8 cellular contexts compared by ENCODE assay signal in genomic region chr2:9843229-9844035, GRCh38. TPM values are rescaled to one million over a fixed set of nuclear protein-coding genes. Genes with fewer than 3 reads are reported as not detected.
DNase-seq lines count a peak whose midpoint lies in the region; ATAC-seq and TF ChIP-seq lines count a peak whose summit lies in the region.

Gene TAF1B, plus strand, starts transcription at chr2:9843474. Its CDS starts 68 bp downstream, at chr2:9843542.

- peak within 1 kb of the TSS; percentile 86 to 94 (median 90) for H3K27ac Mint-ChIP-seq in CD14-positive monocyte

- peak; percentile 31 to 56 for TF ChIP-seq RAD21 in liver (IDR thresholded peaks at IDR 0.05)

- intact Hi-C loops in CD14-positive monocyte (cut with micrococcal nuclease) = no loop called here

- no peaks in the 10 kb centered on the region for H3K27me3 ChIP-seq in liver (ENCODE audit: control insufficient read depth in 4 of 4, insufficient read depth in 4 of 4, low read length in 3 of 4)

- H3K36me3 Mint-ChIP-seq in CD14-positive monocyte = peaks cover 23 to 25% of the 10 kb centered on the region in 2 donors

- no peaks in the 10 kb centered on the region for H3K9me3 ChIP-seq in liver (ENCODE audit: control insufficient read depth in 4 of 4, low read length in 3 of 4)

- peaks cover 0 to 3% (median 3%) of the 10 kb centered on the region in 3 donors for H3K27me3 Mint-ChIP-seq in CD14-positive monocyte (ENCODE audit: low read depth in 3 of 3)

- under 1% methylated on average over 70 of the region's 70 CpGs for WGBS in liver

- peak within 1 kb of the TSS; percentile 66 to 76 for H3K9ac ChIP-seq in liver (ENCODE audit: low read depth in 1 of 2, low read length in 2 of 2)

- peak within 1 kb of the TSS; percentile 93 to 98 (median 93) for H3K4me3 ChIP-seq in liver (ENCODE audit: low read depth in 1 of 3, low read length in 3 of 3)

- TF ChIP-seq CTCF in CD14-positive monocyte (IDR thresholded peaks at IDR 0.05) = peak; percentile 35
- no peak for TF ChIP-seq CTCF in liver (IDR thresholded peaks at IDR 0.05; ENCODE audit: low read depth, low read length, missing input control)

- H3K9me3 Mint-ChIP-seq in CD14-positive monocyte = peaks cover 0 to 2% (median 0%) of the 10 kb centered on the region in 7 donors

- H3K36me3 ChIP-seq in liver (ENCODE audit: control insufficient read depth in 4 of 4, insufficient read depth in 3 of 4, low read depth in 1 of 4, low read length in 3 of 4) = peaks cover 0 to 9% (median 6%) of the 10 kb centered on the region in 4 donors

- DNase-seq in CD14-positive monocyte (ENCODE audit: low spot score) (peak; percentile 74), NCI-H748 (lab: John Stamatoyannopoulos, UW; ENCODE audit: unreplicated experiment) (peak; percentile 97), dermis blood vessel endothelial cell (peak; percentile 92)
- peak; percentile 68 for DNase-seq in activated CD4-positive, alpha-beta T cell treated with anti-CD3 and anti-CD28 coated beads, Interleukin-2, amount 50 U/mL, for 1 hour
- peak; percentile 86 for DNase-seq in stimulated activated CD4-positive, alpha-beta T cell treated with anti-CD3 and anti-CD28 coated beads, Interleukin-4, amount 100 ng/mL, for 24 hours

- H3K4me1 ChIP-seq in liver (ENCODE audit: control insufficient read depth in 4 of 4, insufficient read depth in 4 of 4, low read length in 3 of 4) = peaks cover 0 to 13% (median 4%) of the 10 kb centered on the region in 4 donors

- peak within 1 kb of the TSS; percentile 77 to 79 for H3K27ac ChIP-seq in liver (ENCODE audit: low read depth in 1 of 2, low read length in 2 of 2)

- peaks cover 42% of the 10 kb centered on the region for H3K4me1 Mint-ChIP-seq in CD14-positive monocyte

- ATAC-seq in GM19372 (IDR thresholded peaks at IDR 0.05; ENCODE audit: low read depth, unreplicated experiment) (peak; percentile 89), HG03558 (IDR thresholded peaks at IDR 0.05; ENCODE audit: extremely low read depth, unreplicated experiment) (peak; percentile 57)

- H3K4me3 Mint-ChIP-seq in CD14-positive monocyte = peak within 1 kb of the TSS; percentile 95 to 96

TF ChIP-seq in liver, 16 proteins besides CTCF, POLR2A, EP300 and RAD21:
- TF ChIP-seq MAX (IDR thresholded peaks at IDR 0.05) (peak; percentile 71), RXRA (IDR thresholded peaks at IDR 0.05) (peak in 1 of 2 donors; percentile 7), HNF4A (conservative IDR thresholded peaks at IDR 0.05) (no peak), NR2F2 (IDR thresholded peaks at IDR 0.05) (no peak), FOXA1 (IDR thresholded peaks at IDR 0.05) (no peak), TAF1 (conservative IDR thresholded peaks at IDR 0.05) (no peak), FOXA2 (IDR thresholded peaks at IDR 0.05) (no peak), ZBTB33 (IDR thresholded peaks at IDR 0.05) (no peak), GABPA (IDR thresholded peaks at IDR 0.05 in 1 of 2, conservative IDR thresholded peaks at IDR 0.05 in 1 of 2) (peak; percentile 56 to 88), SP1 (IDR thresholded peaks at IDR 0.05) (no peak), REST (IDR thresholded peaks at IDR 0.05) (no peak), HNF4G (IDR thresholded peaks at IDR 0.05) (no peak), EGR1 (IDR thresholded peaks at IDR 0.05; ENCODE audit: low read depth in 2 of 2) (peak in 1 of 2 donors; percentile 80), YY1 (IDR thresholded peaks at IDR 0.05) (no peak), ATF3 (IDR thresholded peaks at IDR 0.05) (no peak), JUND (IDR thresholded peaks at IDR 0.05) (no peak)

RNA-seq across cellular contexts. Expression of gene TAF1B, which starts in this region (rescaled TPM):
- 1 to 10 TPM; 6.0 to 7.2 TPM for polyA plus RNA-seq in CD14-positive monocyte
- total RNA-seq in dermis blood vessel endothelial cell = 20.6 and 30.3 TPM in 2 replicates
- 10 to 100 TPM in 1 of 2 donors, 1 to 10 TPM in 1; 7.4 to 17.2 TPM for total RNA-seq in liver
- polyA plus RNA-seq in liver = 1 to 10 TPM; 3.1 to 3.8 TPM

Comparison
In these comparisons a context has a peak if more than half of its experiments do, and no peak if none do; other contexts are left out.
1. Peak in every context shown above with its lines: DNase-seq, ATAC-seq, H3K4me3 ChIP-seq and H3K27ac ChIP-seq.